8 cellular contexts compared by ENCODE assay signal in the genomic region with DNA sequence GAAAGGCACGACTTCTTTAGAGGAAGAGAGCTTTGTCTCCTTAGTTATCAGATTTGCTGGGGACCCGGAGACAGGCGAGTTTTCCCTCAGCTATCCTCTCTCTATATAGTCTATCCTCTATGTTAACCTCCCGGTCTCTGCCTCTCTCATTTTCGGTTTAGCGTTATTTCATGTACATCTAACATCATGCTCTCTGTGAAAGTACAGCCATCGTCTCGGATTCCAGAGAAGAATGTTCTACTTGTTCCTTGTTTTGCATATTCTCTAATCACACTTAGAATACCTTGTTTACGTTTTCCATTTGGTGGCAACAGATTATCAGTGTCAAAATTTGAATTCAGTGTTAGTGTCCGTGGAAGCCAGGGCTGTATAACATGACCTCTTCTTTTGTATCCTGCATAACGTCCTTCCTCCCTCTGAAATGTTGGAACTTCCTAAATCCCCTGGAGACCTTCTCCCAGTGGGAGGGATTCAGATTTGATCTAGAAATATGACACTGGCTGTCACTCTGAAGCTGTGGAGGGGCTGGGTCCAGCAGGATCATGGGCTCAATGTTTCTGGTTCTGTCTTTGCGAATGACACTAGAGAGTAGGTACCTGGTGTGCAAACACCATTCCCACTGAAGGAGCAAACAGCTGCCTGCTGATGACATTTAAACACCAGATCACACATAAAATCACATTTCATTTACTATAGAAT.
DNase-seq lines count a peak whose midpoint lies in the region; ATAC-seq lines count a peak whose summit lies in the region.

No MANE protein-coding gene starts in this region.

- peaks cover 15% of the 10 kb centered on the region for H3K4me1 Mint-ChIP-seq in stimulated activated memory B cell treated with anti-CD40 and anti-IgM and Interleukin-4, amounts not matched to agents 10 μg/mL and 1 μg/mL and 100 μg/mL, for 72 hours

- H3K4me3 ChIP-seq in ACC112 (ENCODE audit: low read depth, low read length) (peak overlapping the region; percentile 87), adipocyte (ENCODE audit: low read length) (peak overlapping the region; percentile 96), iPS-20b (ENCODE audit: low read length) (peak overlapping the region; percentile 82)

- H3K36me3 ChIP-seq in ACC112 (ENCODE audit: insufficient read depth, low read length) (peaks cover 11% of the 10 kb centered on the region; the same call in 1 of the 2 replicates), adipocyte (ENCODE audit: control insufficient read depth, insufficient read depth, low read length, severe bottlenecking) (no peaks in the 10 kb centered on the region), iPS-20b (ENCODE audit: insufficient read depth, low read depth, low read length) (no peaks in the 10 kb centered on the region)

- no peak overlapping the region for H3K27ac Mint-ChIP-seq in stimulated activated memory B cell treated with anti-CD40 and anti-IgM and Interleukin-4, amounts not matched to agents 10 μg/mL and 1 μg/mL and 100 μg/mL, for 72 hours

- H3K79me2 ChIP-seq in ACC112 (ENCODE audit: control insufficient read depth, insufficient read depth, low read length, unreplicated experiment): peaks cover 22% of the 10 kb centered on the region

- peaks cover 36% of the 10 kb centered on the region for H3K4me1 ChIP-seq in ACC112 (ENCODE audit: control insufficient read depth, insufficient read depth, low read length, unreplicated experiment)
- peaks cover 14% of the 10 kb centered on the region for H3K4me1 ChIP-seq in adipocyte (ENCODE audit: control insufficient read depth, insufficient read depth, low read length)
- H3K4me1 ChIP-seq in iPS-20b (ENCODE audit: insufficient read depth, low read length): peaks cover 13% of the 10 kb centered on the region; the same call in 1 of the 2 replicates

- H3K4me3 Mint-ChIP-seq in stimulated activated memory B cell treated with anti-CD40 and anti-IgM and Interleukin-4, amounts not matched to agents 10 μg/mL and 1 μg/mL and 100 μg/mL, for 72 hours: peak overlapping the region; percentile 72

- peaks cover 52% of the 10 kb centered on the region for H3K27me3 Mint-ChIP-seq in stimulated activated memory B cell treated with anti-CD40 and anti-IgM and Interleukin-4, amounts not matched to agents 10 μg/mL and 1 μg/mL and 100 μg/mL, for 72 hours

- ATAC-seq in GM18517 (IDR thresholded peaks at IDR 0.05; ENCODE audit: unreplicated experiment) (peak; percentile 38), HG03354 (IDR thresholded peaks at IDR 0.05; ENCODE audit: poor library complexity, severe bottlenecking, unreplicated experiment) (peak; percentile 46)
- peak; percentile 31 for ATAC-seq in stimulated activated memory B cell treated with anti-CD40 and anti-IgM and Interleukin-4, amounts not matched to agents 10 μg/mL and 1 μg/mL and 100 μg/mL, for 72 hours

- H3K9me3 ChIP-seq in adipocyte (ENCODE audit: control insufficient read depth, low read length): no peaks in the 10 kb centered on the region
- H3K9me3 ChIP-seq in iPS-20b (ENCODE audit: insufficient read depth, low read depth, low read length): no peaks in the 10 kb centered on the region

- no peaks in the 10 kb centered on the region for H3K9me3 Mint-ChIP-seq in stimulated activated memory B cell treated with anti-CD40 and anti-IgM and Interleukin-4, amounts not matched to agents 10 μg/mL and 1 μg/mL and 100 μg/mL, for 72 hours

- H3K9ac ChIP-seq in adipocyte (ENCODE audit: low read length) (peak overlapping the region; percentile 89), iPS-20b (ENCODE audit: low read depth, low read length) (peak overlapping the region; percentile 60)

- DNase-seq in adipocyte (ENCODE audit: low read depth) (peak; percentile 54), HCEC 1CT (no peak)
- DNase-seq in stimulated activated CD8-positive, alpha-beta memory T cell treated with anti-CD3 and anti-CD28 coated beads, Interleukin-4, amount 100 ng/mL, for 48 hours: no peak

- H3K36me3 Mint-ChIP-seq in stimulated activated memory B cell treated with anti-CD40 and anti-IgM and Interleukin-4, amounts not matched to agents 10 μg/mL and 1 μg/mL and 100 μg/mL, for 72 hours: no peaks in the 10 kb centered on the region

- H2AFZ ChIP-seq in ACC112 (ENCODE audit: low read length, unreplicated experiment): peak overlapping the region; percentile 70

- H3K27ac ChIP-seq in ACC112 (ENCODE audit: low read depth, low read length): peak overlapping the region; percentile 94
- no peak overlapping the region for H3K27ac ChIP-seq in iPS-20b (ENCODE audit: low read length)

- H3K27me3 ChIP-seq in ACC112 (ENCODE audit: insufficient read depth, low read length) (no peaks in the 10 kb centered on the region), adipocyte (replicated peaks; ENCODE audit: control insufficient read depth, insufficient read depth, low read length) (no peaks in the 10 kb centered on the region), iPS-20b (ENCODE audit: insufficient read depth, low read length) (peaks cover 8% of the 10 kb centered on the region)
